In genomic region chr2:1775511-1776035, GRCh38 we compare ENCODE assay signal across 15 cellular contexts. TPM values are rescaled to one million over a fixed set of nuclear protein-coding genes. Genes with fewer than 3 reads are reported as not detected.
A peak's percentile ranks its signal among the peaks of the same experiment; 100 is the strongest.
DNase-seq lines count a peak whose midpoint lies in the region; ATAC-seq and TF ChIP-seq lines count a peak whose summit lies in the region.
"Had no signal": no experiment of that assay in that cellular context is flagged by ENCODE, and none has a peak within 500 bp of the region (broad histone marks: within the 10 kb centered on the region; RNA-seq: fewer than 3 reads in every experiment).

No MANE protein-coding gene starts in this region.

- no CpG with 5 or more reads among the region's 7 CpGs for WGBS in mesendoderm (ENCODE audit: extremely low coverage, insufficient coverage, low lambda C conversion rate)
- 69 to 83% (median 82%) methylated on average over 7 of the region's 7 CpGs for WGBS in stomach, 5 donors

- CTCF ChIA-PET in PC-3 (lab: Charles Lee) = no interaction called here

- no peaks in the 10 kb centered on the region for H3K36me3 ChIP-seq in PC-3 (ENCODE audit: low read depth, low read length)
- H3K36me3 ChIP-seq in mesendoderm (ENCODE audit: control insufficient read depth, insufficient read depth, low read length) = no peaks in the 10 kb centered on the region
- H3K36me3 ChIP-seq in stomach = no peaks in the 10 kb centered on the region
- H3K36me3 ChIP-seq: BLaER1 treated with 17β-estradiol and CSF1 and Interleukin-3, amounts not matched to agents 10 nM and 100 nM had no signal

- no peaks in the 10 kb centered on the region for H3K79me2 ChIP-seq in PC-3 (ENCODE audit: low read length)
- H3K79me2 ChIP-seq in mesendoderm (ENCODE audit: control insufficient read depth, insufficient read depth, low read length) = no peaks in the 10 kb centered on the region

- no peaks in the 10 kb centered on the region for H3K9me3 ChIP-seq in PC-3 (ENCODE audit: low read length)
- H3K9me3 ChIP-seq in stomach = no peaks in the 10 kb centered on the region
- H3K9me3 ChIP-seq: BLaER1 treated with 17β-estradiol and CSF1 and Interleukin-3, amounts not matched to agents 10 nM and 100 nM had no signal

- POLR2A ChIA-PET in PC-3 (lab: Charles Lee; ENCODE audit: unreplicated experiment) = no interaction called here

- H3K79me1 ChIP-seq in mesendoderm (ENCODE audit: low read length) = no peaks in the 10 kb centered on the region

- no peak overlapping the region for H2BK15ac ChIP-seq in mesendoderm (replicated peaks; ENCODE audit: low read depth)

- no peak overlapping the region for H2AK5ac ChIP-seq in mesendoderm (ENCODE audit: low read length)

- no peak overlapping the region for H3K56ac ChIP-seq in mesendoderm (ENCODE audit: low read length)

- H2AFZ ChIP-seq in PC-3 (ENCODE audit: low read length) = 0 out of 2 replicates have a peak overlapping the region, but pooled peaks have one; percentile 32

- H3K9me3 Mint-ChIP-seq in activated naive CD4-positive, alpha-beta T cell treated with anti-CD3 and anti-CD28 coated beads, Interleukin-2, amount 50 U/mL, for 72 hours = no peaks in the 10 kb centered on the region
- H3K9me3 Mint-ChIP-seq: CD4-positive, alpha-beta memory T cell; HFFc6 had no signal

- H3K36me3 Mint-ChIP-seq in activated naive CD4-positive, alpha-beta T cell treated with anti-CD3 and anti-CD28 coated beads, Interleukin-2, amount 50 U/mL, for 72 hours = no peaks in the 10 kb centered on the region
- H3K36me3 Mint-ChIP-seq: CD4-positive, alpha-beta memory T cell had no signal

- TF ChIP-seq EP300 in stomach (IDR thresholded peaks at IDR 0.05) = no peak

- no peaks in the 10 kb centered on the region for H3K9me2 ChIP-seq in PC-3 (replicated peaks; ENCODE audit: low read length)

- H3K9ac ChIP-seq in PC-3 (ENCODE audit: low read length) = no peak overlapping the region
- H3K9ac ChIP-seq in mesendoderm (ENCODE audit: low read length) = no peak overlapping the region
- H3K9ac ChIP-seq: BLaER1 treated with 17β-estradiol and CSF1 and Interleukin-3, amounts not matched to agents 10 nM and 100 nM had no signal

- peak; percentile 65 for DNase-seq in ELF-1 (ENCODE audit: low read depth, low spot score)
- peak; percentile 37 for DNase-seq in PC-3
- peak; percentile 71 for DNase-seq in mesendoderm
- DNase-seq in stomach = peak; percentile 8
- DNase-seq in activated naive CD4-positive, alpha-beta T cell treated with anti-CD3 and anti-CD28 coated beads, Interleukin-2, amount 50 U/mL, for 72 hours (ENCODE audit: low spot score in 2 of 2) = no peak
- DNase-seq in NK-92 (lab: John Stamatoyannopoulos, UW; ENCODE audit: unreplicated experiment) = no peak
- DNase-seq: 8988T; CD4-positive, alpha-beta memory T cell; DMS79; HCEC 1CT; HFFc6; KBM-7 had no signal

- H3K18ac ChIP-seq in mesendoderm (ENCODE audit: low read length) = no peak overlapping the region

- no peak overlapping the region for H2BK5ac ChIP-seq in mesendoderm (ENCODE audit: low read length)

- no peak overlapping the region for H4K5ac ChIP-seq in mesendoderm (ENCODE audit: low read length)

- intact Hi-C loops in PC-3 (cut with micrococcal nuclease) = no loop called here
- intact Hi-C loops in stomach (cut with DNase I; ENCODE audit: low total_unique reads) = no loop called here

- BruUV-seq in PC-3 (replicated peaks; lab: Mats Ljungman, UMichigan) = no TSS peak

- TF ChIP-seq POLR2A in stomach (IDR thresholded peaks at IDR 0.05) = no peak

- ATAC-seq in PC-3 (no peak; the same call in 1 of the 2 replicates), GM21619 (IDR thresholded peaks at IDR 0.05; ENCODE audit: unreplicated experiment) (no peak)
- no peak for ATAC-seq in activated naive CD4-positive, alpha-beta T cell treated with anti-CD3 and anti-CD28 coated beads, Interleukin-2, amount 50 U/mL, for 72 hours

- no peak overlapping the region for H3K4ac ChIP-seq in mesendoderm (ENCODE audit: low read depth, low read length)

- H3F3A ChIP-seq in PC-3 (ENCODE audit: low read length, unreplicated experiment) = no peaks in the 10 kb centered on the region

- no peak overlapping the region for H2BK120ac ChIP-seq in mesendoderm (ENCODE audit: low read depth, low read length)

- no peak overlapping the region for H3K4me3 ChIP-seq in PC-3 (ENCODE audit: low read length)
- H3K4me3 ChIP-seq in mesendoderm (ENCODE audit: low read length) = no peak overlapping the region
- no peak overlapping the region for H3K4me3 ChIP-seq in stomach
- H3K4me3 ChIP-seq: BLaER1 treated with 17β-estradiol and CSF1 and Interleukin-3, amounts not matched to agents 10 nM and 100 nM had no signal

- peak overlapping the region in 1 of 2 donors; percentile 60 for H3K27ac Mint-ChIP-seq in activated naive CD4-positive, alpha-beta T cell treated with anti-CD3 and anti-CD28 coated beads, Interleukin-2, amount 50 U/mL, for 72 hours
- H3K27ac Mint-ChIP-seq: CD4-positive, alpha-beta memory T cell; HFFc6 had no signal

- H3K4me2 ChIP-seq in PC-3 (ENCODE audit: low read length) (peak overlapping the region; percentile 8; the same call in 1 of the 2 replicates), mesendoderm (ENCODE audit: low read length) (no peak overlapping the region)
- H3K4me2 ChIP-seq: BLaER1 treated with 17β-estradiol and CSF1 and Interleukin-3, amounts not matched to agents 10 nM and 100 nM had no signal

- TF ChIP-seq CTCF in PC-3 (conservative IDR thresholded peaks at IDR 0.05; ENCODE audit: low read depth, low read length) (no peak), stomach (IDR thresholded peaks at IDR 0.05) (no peak)

- H4K20me1 ChIP-seq in PC-3 (ENCODE audit: low read length) = no peaks in the 10 kb centered on the region
- H4K20me1 ChIP-seq: BLaER1 treated with 17β-estradiol and CSF1 and Interleukin-3, amounts not matched to agents 10 nM and 100 nM had no signal

- no peaks in the 10 kb centered on the region for H3K27me3 ChIP-seq in PC-3 (ENCODE audit: low read length)
- no peaks in the 10 kb centered on the region for H3K27me3 ChIP-seq in mesendoderm (ENCODE audit: insufficient read depth, low read length, poor library complexity)
- H3K27me3 ChIP-seq in stomach = peaks cover 0 to 5% (median 0%) of the 10 kb centered on the region in 3 donors
- H3K27me3 ChIP-seq: BLaER1 treated with 17β-estradiol and CSF1 and Interleukin-3, amounts not matched to agents 10 nM and 100 nM had no signal

- H3K4me1 ChIP-seq in PC-3 (ENCODE audit: insufficient read depth, low read length) = peaks cover 5% of the 10 kb centered on the region; the same call in 1 of the 2 replicates
- H3K4me1 ChIP-seq in mesendoderm (ENCODE audit: control insufficient read depth, low read depth, low read length) = no peaks in the 10 kb centered on the region
- H3K4me1 ChIP-seq in stomach = no peaks in the 10 kb centered on the region

- no peak overlapping the region for H4K8ac ChIP-seq in mesendoderm (ENCODE audit: low read depth, low read length)

- H3K27ac ChIP-seq in PC-3 (ENCODE audit: low read length) = no peak overlapping the region
- no peak overlapping the region for H3K27ac ChIP-seq in mesendoderm (ENCODE audit: low read depth, low read length)
- no peak overlapping the region for H3K27ac ChIP-seq in stomach
- H3K27ac ChIP-seq: BLaER1 treated with 17β-estradiol and CSF1 and Interleukin-3, amounts not matched to agents 10 nM and 100 nM; HL-60 had no signal

- H3K23ac ChIP-seq in mesendoderm (ENCODE audit: low read length) = no peak overlapping the region

RNA-seq across cellular contexts. Expression of gene PXDN, which starts 31.3 kb away (rescaled TPM):
- total RNA-seq in PC-3 (2014; rRNA removed) (125 and 155 TPM in 2 replicates), stomach (10 to 100 TPM; 24.9 to 71.6 (median 42.0) TPM)
- 60.4 TPM for polyA plus RNA-seq in mesendoderm (2013, experiment 1 of 2)
- polyA plus RNA-seq in mesendoderm (2013, experiment 2 of 2) = 60.8 TPM
- 1 to 10 TPM; 3.3 to 8.0 (median 5.0) TPM for polyA plus RNA-seq in stomach
- under 1 TPM; 0.14 to 0.32 TPM for total RNA-seq in activated naive CD4-positive, alpha-beta T cell treated with anti-CD3 and anti-CD28 coated beads, Interleukin-2, amount 50 U/mL, for 72 hours
- total RNA-seq: CD4-positive, alpha-beta memory T cell had no signal

Comparison
In these comparisons a context has a peak if more than half of its experiments do, and no peak if none do; other contexts are left out.
1. DNase-seq: peak in ELF-1 (single experiment), PC-3 (single experiment), mesendoderm (single experiment) and stomach (single experiment); none in activated naive CD4-positive, alpha-beta T cell treated with anti-CD3 and anti-CD28 coated beads, Interleukin-2, amount 50 U/mL, for 72 hours (0 of 2) and NK-92 (single experiment).
2. RNA of gene PXDN, which starts 31.3 kb away (total RNA-seq): 125 to 155 TPM in PC-3 and 24.9 to 71.6 TPM in stomach; 0.14 to 0.32 TPM in activated naive CD4-positive, alpha-beta T cell treated with anti-CD3 and anti-CD28 coated beads, Interleukin-2, amount 50 U/mL, for 72 hours; every median in the first group is over 10 times any median in the second.